Comparison of ENCODE assay signal across 15 cellular contexts in genomic region chr15:44813231-44813630, GRCh38.
DNase-seq lines count a peak whose midpoint lies in the region; ATAC-seq and TF ChIP-seq lines count a peak whose summit lies in the region.
"Had no signal": no experiment of that assay in that cellular context is flagged by ENCODE, and none has a peak within 500 bp of the region (broad histone marks: within the 10 kb centered on the region; RNA-seq: fewer than 3 reads in every experiment).

No MANE protein-coding gene starts in this region.

- TF ChIP-seq POLR2A in stomach (IDR thresholded peaks at IDR 0.05): no peak

- H3K4me3 ChIP-seq in right atrium auricular region (no peak overlapping the region), right cardiac atrium (ENCODE audit: low read length) (no peak overlapping the region), stomach (no peak overlapping the region), coronary artery (no peak overlapping the region)
- H3K4me3 ChIP-seq: skin epidermis had no signal

- 56% methylated on average over 3 of the region's 3 CpGs for WGBS in right cardiac atrium
- WGBS in stomach, 5 donors: 24 to 49% (median 43%) methylated on average over 3 of the region's 3 CpGs

- ATAC-seq in Right ventricle myocardium inferior (peak; percentile 78), right cardiac atrium (peak; percentile 42 to 75), GM19328 (IDR thresholded peaks at IDR 0.05; ENCODE audit: unreplicated experiment) (no peak)
- ATAC-seq: HCT116 had no signal

- DNase-seq in Right ventricle myocardium inferior (ENCODE audit: missing footprints): no peak
- DNase-seq in right atrium auricular region (ENCODE audit: low spot score): no peak
- peak; percentile 28 for DNase-seq in NCI-H146 treated with DMSO at 0.1 percent for 48 hours (lab: John Stamatoyannopoulos, UW; ENCODE audit: unreplicated experiment)
- no peak for DNase-seq in right cardiac atrium
- peak; percentile 44 for DNase-seq in stomach
- DNase-seq in activated effector memory CD4-positive, alpha-beta T cell treated with Interleukin-2 at 50 U/mL for 16 hours: no peak
- no peak for DNase-seq in coronary artery (ENCODE audit: low spot score)
- DNase-seq: activated T-cell treated with anti-CD3 and anti-CD28 coated beads, Interleukin-2, amount 50 U/mL, for 24 hours; BE2C; midbrain; MV-4-11; NCI-H82 had no signal

- H3K27ac ChIP-seq in right atrium auricular region (peak overlapping the region in 1 of 2 donors; percentile 10), right cardiac atrium (ENCODE audit: low read length) (no peak overlapping the region), stomach (peak overlapping the region in 3 of 5 donors; percentile 33 to 77 (median 69)), coronary artery (no peak overlapping the region)
- H3K27ac ChIP-seq: skin epidermis had no signal

- no peak for TF ChIP-seq CTCF in right atrium auricular region (IDR thresholded peaks at IDR 0.05)
- no peak for TF ChIP-seq CTCF in stomach (IDR thresholded peaks at IDR 0.05)
- no peak for TF ChIP-seq CTCF in coronary artery (IDR thresholded peaks at IDR 0.05)

- H3K27me3 ChIP-seq in right atrium auricular region: no peaks in the 10 kb centered on the region
- no peaks in the 10 kb centered on the region for H3K27me3 ChIP-seq in right cardiac atrium (ENCODE audit: control insufficient read depth, insufficient read depth)
- no peaks in the 10 kb centered on the region for H3K27me3 ChIP-seq in stomach
- H3K27me3 ChIP-seq: BE2C had no signal

- H3K36me3 ChIP-seq in right atrium auricular region: no peaks in the 10 kb centered on the region
- H3K36me3 ChIP-seq in stomach: no peaks in the 10 kb centered on the region
- H3K36me3 ChIP-seq: BE2C had no signal

- H3K4me1 ChIP-seq in right atrium auricular region (peaks cover 0 to 3% of the 10 kb centered on the region in 2 donors), right cardiac atrium (ENCODE audit: control insufficient read depth, insufficient read depth, low read length) (peaks cover 1% of the 10 kb centered on the region), stomach (peaks cover 0 to 22% (median 14%) of the 10 kb centered on the region in 4 donors)

- H3K9me3 ChIP-seq in right atrium auricular region (no peaks in the 10 kb centered on the region), right cardiac atrium (ENCODE audit: control insufficient read depth, low read length) (no peaks in the 10 kb centered on the region), stomach (no peaks in the 10 kb centered on the region)
- H3K9me3 ChIP-seq: BE2C had no signal

- no peak for TF ChIP-seq EP300 in stomach (IDR thresholded peaks at IDR 0.05)

- intact Hi-C loops in Right ventricle myocardium inferior (cut with DNase I) (loop anchor here (10.0 kb wide), 1 partner anchor 102 kb away; no protein-coding TSS in a partner anchor), right cardiac atrium (cut with DNase I) (no loop called here), stomach (cut with DNase I; ENCODE audit: low total_unique reads) (no loop called here)

Comparison
In these comparisons a context has a peak if more than half of its experiments do, and no peak if none do; other contexts are left out.
1. DNase-seq: peak in NCI-H146 treated with DMSO at 0.1 percent for 48 hours (single experiment) and stomach (single experiment); none in Right ventricle myocardium inferior (single experiment), right atrium auricular region (single experiment), right cardiac atrium (0 of 3), activated effector memory CD4-positive, alpha-beta T cell treated with Interleukin-2 at 50 U/mL for 16 hours (single experiment) and coronary artery (single experiment).
2. H3K27ac ChIP-seq: peak in stomach (3 of 5); none in right cardiac atrium (single experiment) and coronary artery (0 of 2).